ENCODE assay signal across 14 cellular contexts in genomic region chr12:4899361-4899760, GRCh38.
DNase-seq lines count a peak whose midpoint lies in the region; ATAC-seq, FAIRE-seq and TF ChIP-seq lines count a peak whose summit lies in the region.
"Had no signal": no experiment of that assay in that cellular context is flagged by ENCODE, and none has a peak within 500 bp of the region (broad histone marks: within the 10 kb centered on the region; RNA-seq: fewer than 3 reads in every experiment).

No MANE protein-coding gene starts in this region.

- no peak overlapping the region for H3K27ac Mint-ChIP-seq in effector memory CD8-positive, alpha-beta T cell

- H3K4me3 ChIP-seq in fibroblast of mammary gland (ENCODE audit: control insufficient read depth, low read depth, low read length) = no peak overlapping the region
- H3K4me3 ChIP-seq: BLaER1, thoracic aorta had no signal

- FAIRE-seq in D721Med (lab: Jason Lieb, UNC) = no peak

- H3K27me3 Mint-ChIP-seq in effector memory CD8-positive, alpha-beta T cell = peaks cover 12% of the 10 kb centered on the region in 2 donors

- no peaks in the 10 kb centered on the region for H3K36me3 Mint-ChIP-seq in effector memory CD8-positive, alpha-beta T cell (ENCODE audit: insufficient read depth)

- no peak for ATAC-seq in effector memory CD8-positive, alpha-beta T cell (replicated peaks)
- no peak for ATAC-seq in HG02852 (IDR thresholded peaks at IDR 0.05; ENCODE audit: unreplicated experiment)
- no peak for ATAC-seq in HG02642 (IDR thresholded peaks at IDR 0.05; ENCODE audit: poor library complexity, unreplicated experiment)
- ATAC-seq: right cardiac atrium, Right ventricle myocardium inferior had no signal

- H3K9me3 Mint-ChIP-seq in effector memory CD8-positive, alpha-beta T cell = no peaks in the 10 kb centered on the region

- H3K4me1 Mint-ChIP-seq in effector memory CD8-positive, alpha-beta T cell (ENCODE audit: low read depth in 2 of 2) = no peaks in the 10 kb centered on the region

- TF ChIP-seq CTCF in GM20000 (IDR thresholded peaks at IDR 0.05; ENCODE audit: extremely low read depth, missing control alignments) = peak; percentile 7
- peak; percentile 1 for TF ChIP-seq CTCF in fibroblast of mammary gland (conservative IDR thresholded peaks at IDR 0.05; ENCODE audit: control insufficient read depth, insufficient read depth, low read depth, low read length)
- TF ChIP-seq CTCF in D721Med (IDR thresholded peaks at IDR 0.05; ENCODE audit: insufficient read depth, missing control alignments) = no peak

- no peak overlapping the region for H3K4me3 Mint-ChIP-seq in effector memory CD8-positive, alpha-beta T cell

- DNase-seq in DMS153 (lab: John Stamatoyannopoulos, UW) = peak; percentile 18
- peak; percentile 39 for DNase-seq in GM20000 (ENCODE audit: low spot score)
- DNase-seq in NCI-H345 treated with DMSO at 0.1 percent for 48 hours (lab: John Stamatoyannopoulos, UW; ENCODE audit: unreplicated experiment) = peak; percentile 11
- DNase-seq in fibroblast of mammary gland (ENCODE audit: low read depth) = no peak
- DNase-seq in effector memory CD8-positive, alpha-beta T cell = no peak
- no peak for DNase-seq in D721Med (ENCODE audit: insufficient read length, low spot score)
- DNase-seq: activated CD4-positive, CD25-positive, alpha-beta regulatory T cell treated with anti-CD3 and anti-CD28 coated beads, Interleukin-2, amount 50 U/mL, for 72 hours; NCI-H187; right cardiac atrium had no signal

Comparison
In these comparisons a context has a peak if more than half of its experiments do, and no peak if none do; other contexts are left out.
1. DNase-seq: peak in DMS153 (single experiment), GM20000 (single experiment) and NCI-H345 treated with DMSO at 0.1 percent for 48 hours (single experiment); none in fibroblast of mammary gland (single experiment), effector memory CD8-positive, alpha-beta T cell (0 of 3) and D721Med (single experiment).